ENCODE assay signal across 24 cellular contexts in genomic region chr3:72615182-72615581, GRCh38.
"Had no signal": no experiment of that assay in that cellular context is flagged by ENCODE, and none has a peak within 500 bp of the region (broad histone marks: within the 10 kb centered on the region; RNA-seq: fewer than 3 reads in every experiment).

No MANE protein-coding gene starts in this region.

- H3K4me2 ChIP-seq: PC-9 had no signal

- H3K27ac ChIP-seq: ascending aorta, PC-9, SJCRH30, SK-N-MC, WERI-Rb-1 had no signal

- H3K9me3 ChIP-seq: ascending aorta, SJCRH30 had no signal

- H2AFZ ChIP-seq: PC-9 had no signal

- ATAC-seq: activated T-cell treated with anti-CD3 and anti-CD28 coated beads, Interleukin-2, amount 50 U/mL, for 4 hours had no signal

- H3K27me3 ChIP-seq: ascending aorta, cardiac muscle cell, SJCRH30 had no signal

- H3K4me3 ChIP-seq: ascending aorta, cardiac muscle cell, PC-9, SJCRH30, SK-N-MC had no signal

- DNase-seq: activated CD4-positive, alpha-beta memory T cell treated with anti-CD3 and anti-CD28 coated beads for 36 hours; activated CD4-positive, alpha-beta T cell treated with anti-CD3 and anti-CD28 coated beads, Interleukin-2, amount 50 U/mL, for 1 hour; activated CD4-positive, CD25-positive, alpha-beta regulatory T cell; activated CD8-positive, alpha-beta memory T cell treated with anti-CD3 and anti-CD28 coated beads, Interleukin-2, amount 50 U/mL, for 4 hours; activated effector memory CD4-positive, alpha-beta T cell treated with Interleukin-2 at 50 U/mL for 16 hours; activated naive CD4-positive, alpha-beta T cell treated with anti-CD3 and anti-CD28 coated beads, Interleukin-2, amount 10 ng/mL, durations not matched to agents 7 days and 5 days; activated T-cell treated with anti-CD3 and anti-CD28 coated beads for 4 hours; activated T-cell treated with anti-CD3 and anti-CD28 coated beads, Interleukin-2, amount 50 U/mL, for 4 hours; amygdala; NCI-H1105; NCI-H1417 treated with DMSO at 0.1 percent for 48 hours; NCI-H187 treated with DMSO at 0.1 percent for 48 hours; NCI-H2081; NCI-H226; NCI-H446 treated with DMSO at 0.1 percent for 48 hours; NK-92 treated with Interleukin-12 subunit alpha and Interleukin-12 subunit beta, amount 100 ng/mL, for 24 hours; PC-9; SHP77; SJCRH30; T1000 had no signal

- H3K36me3 ChIP-seq: ascending aorta, cardiac muscle cell, SJCRH30, WERI-Rb-1 had no signal

- H3K4me1 ChIP-seq: ascending aorta had no signal
